Comparison of ENCODE assay signal across 37 cellular contexts in the genomic region with DNA sequence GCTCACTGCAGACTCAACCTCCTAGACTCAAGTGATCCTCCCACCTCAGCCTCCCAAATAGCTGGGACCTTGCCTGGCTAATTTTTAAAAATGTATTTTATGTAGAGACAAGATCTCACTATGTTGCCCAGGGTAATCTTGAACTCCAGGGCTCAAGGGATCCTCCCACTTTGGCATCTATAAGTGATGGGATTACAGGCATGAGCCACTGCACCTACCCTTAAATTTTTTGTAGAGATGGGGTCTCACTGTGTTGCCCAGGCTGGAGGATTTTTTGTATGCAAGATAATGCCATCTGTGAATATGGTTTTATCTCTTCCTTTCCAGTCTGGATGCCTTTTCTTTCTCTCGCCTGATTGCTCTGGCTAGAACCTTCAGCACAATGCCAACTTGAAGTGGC. TPM values are rescaled to one million over a fixed set of nuclear protein-coding genes. Genes with fewer than 3 reads are reported as not detected.
DNase-seq lines count a peak whose midpoint lies in the region; ATAC-seq, FAIRE-seq and TF ChIP-seq lines count a peak whose summit lies in the region.
"Had no signal": no experiment of that assay in that cellular context is flagged by ENCODE, and none has a peak within 500 bp of the region (broad histone marks: within the 10 kb centered on the region; RNA-seq: fewer than 3 reads in every experiment).

No MANE protein-coding gene starts in this region.

- H2BK12ac ChIP-seq in trophoblast cell (ENCODE audit: low read length): no peak overlapping the region

- intact Hi-C loops in K562 (cut with micrococcal nuclease): no loop called here

- H3K27me3 ChIP-seq in K562 (ENCODE audit: control insufficient read depth in 2 of 2, insufficient read depth in 2 of 2, low read length in 2 of 2): no peaks in the 10 kb centered on the region
- no peaks in the 10 kb centered on the region for H3K27me3 ChIP-seq in trophoblast cell (ENCODE audit: insufficient read depth, low read length)
- H3K27me3 ChIP-seq: BLaER1; BLaER1 treated with 17β-estradiol and CSF1 and Interleukin-3, amounts not matched to agents 10 nM and 100 nM had no signal

- POLR2A ChIA-PET in HEK293 (lab: Yijun Ruan, JAX): no interaction called here
- POLR2A ChIA-PET in WTC11 (lab: Charles Lee): no interaction called here
- POLR2A ChIA-PET in K562 (lab: Yijun Ruan, JAX): interaction anchor here (1.1 to 1.8 kb wide), 2 partner anchors 9 kb away, joined by 6 to 7 read pairs; partner anchors contain the start of gene DCAF8

- H3K27ac ChIP-seq in HEK293 (ENCODE audit: extremely low read depth, low read depth, low read length): no peak overlapping the region
- H3K27ac ChIP-seq in K562 (ENCODE audit: extremely low read depth, low read depth, low read length): no peak overlapping the region
- H3K27ac ChIP-seq in trophoblast cell (ENCODE audit: low read depth, low read length): no peak overlapping the region
- H3K27ac ChIP-seq: 22Rv1; A549; BLaER1; BLaER1 treated with 17β-estradiol and CSF1 and Interleukin-3, amounts not matched to agents 10 nM and 100 nM; C4-2B had no signal

- TF ChIP-seq CTCF in HEK293 (tag by site-specific recombination; IDR thresholded peaks at IDR 0.05): no peak
- TF ChIP-seq CTCF in WTC11 (IDR thresholded peaks at IDR 0.05): no peak
- TF ChIP-seq CTCF in K562 (IDR thresholded peaks at IDR 0.05 in 2 of 3, conservative IDR thresholded peaks at IDR 0.05 in 1 of 3; ENCODE audit: insufficient read depth in 2 of 3, low read depth in 1 of 3, low read length in 3 of 3): no peak

- no peak overlapping the region for H2AK5ac ChIP-seq in trophoblast cell (ENCODE audit: low read length)

- no peak overlapping the region for H4K8ac ChIP-seq in trophoblast cell (ENCODE audit: low read depth, low read length)

- H3K4me3 ChIP-seq in HEK293 (ENCODE audit: low read depth, low read length) (no peak overlapping the region), K562 (no peak overlapping the region), trophoblast cell (ENCODE audit: low read depth, low read length) (no peak overlapping the region)
- H3K4me3 ChIP-seq: A549; BLaER1; BLaER1 treated with 17β-estradiol and CSF1 and Interleukin-3, amounts not matched to agents 10 nM and 100 nM had no signal

- no peak for TF ChIP-seq RAD21 in K562 (CRISPR knock-in tag; conservative IDR thresholded peaks at IDR 0.05 in 1 of 2, IDR thresholded peaks at IDR 0.05 in 1 of 2)

- no peak for FAIRE-seq in K562 (lab: Jason Lieb, UNC)
- FAIRE-seq: A204.1, A549, D721Med had no signal

- no peaks in the 10 kb centered on the region for H3K9me1 ChIP-seq in K562 (ENCODE audit: control insufficient read depth, insufficient read depth, low read length)

- no peak overlapping the region for H3K27ac Mint-ChIP-seq in WTC11
- H3K27ac Mint-ChIP-seq: B cell; CD14-positive monocyte; CD4-positive, alpha-beta memory T cell; CD4-positive, alpha-beta T cell; CD4-positive, CD25-positive, alpha-beta regulatory T cell; CD8-positive, alpha-beta memory T cell; CD8-positive, alpha-beta T cell had no signal

- no peak overlapping the region for H4K91ac ChIP-seq in trophoblast cell (ENCODE audit: low read depth, low read length)

- no peak for TF ChIP-seq POLR2A in K562 (conservative IDR thresholded peaks at IDR 0.05)

- no peak overlapping the region for H3K14ac ChIP-seq in trophoblast cell (ENCODE audit: low read length)

- H3K9ac ChIP-seq in K562 (ENCODE audit: insufficient read depth in 1 of 2, low read depth in 2 of 2, low read length in 2 of 2) (no peak overlapping the region), trophoblast cell (ENCODE audit: low read length) (peak overlapping the region; percentile 74)
- H3K9ac ChIP-seq: BLaER1; BLaER1 treated with 17β-estradiol and CSF1 and Interleukin-3, amounts not matched to agents 10 nM and 100 nM had no signal

- H3K4me3 Mint-ChIP-seq in WTC11: no peak overlapping the region
- H3K4me3 Mint-ChIP-seq: B cell; CD14-positive monocyte; CD4-positive, alpha-beta memory T cell; CD4-positive, alpha-beta T cell; CD4-positive, CD25-positive, alpha-beta regulatory T cell; CD8-positive, alpha-beta memory T cell; CD8-positive, alpha-beta T cell had no signal

- no peak overlapping the region for H3K23ac ChIP-seq in trophoblast cell (ENCODE audit: low read length)

- no peaks in the 10 kb centered on the region for H3K36me3 ChIP-seq in HEK293 (ENCODE audit: control insufficient read depth in 2 of 2, insufficient read depth in 1 of 2, low read length in 2 of 2)
- no peaks in the 10 kb centered on the region for H3K36me3 ChIP-seq in K562 (ENCODE audit: control insufficient read depth, insufficient read depth, low read length)
- no peaks in the 10 kb centered on the region for H3K36me3 ChIP-seq in trophoblast cell (ENCODE audit: control insufficient read depth in 1 of 2, insufficient read depth in 2 of 2, low read length in 2 of 2)
- H3K36me3 ChIP-seq: BE2C had no signal

- H3K79me2 ChIP-seq in K562 (ENCODE audit: control insufficient read depth, insufficient read depth, low read length) (no peaks in the 10 kb centered on the region), trophoblast cell (ENCODE audit: control insufficient read depth, insufficient read depth, low read length, poor library complexity) (no peaks in the 10 kb centered on the region)

- H4K12ac ChIP-seq in trophoblast cell (ENCODE audit: low read depth, low read length): no peak overlapping the region

- no TSS peak for BruUV-seq in K562 (replicated peaks; lab: Mats Ljungman, UMichigan)

- ATAC-seq in WTC11 (no peak), K562 (no peak), GM21529 (IDR thresholded peaks at IDR 0.05; ENCODE audit: unreplicated experiment) (no peak), GM18873 (IDR thresholded peaks at IDR 0.05; ENCODE audit: low FRiP score, unreplicated experiment) (no peak)
- ATAC-seq: A549; CD8-positive, alpha-beta T cell had no signal

- no peaks in the 10 kb centered on the region for H4K20me1 ChIP-seq in K562 (replicated peaks; ENCODE audit: control insufficient read depth, insufficient read depth, low read length)
- H4K20me1 ChIP-seq: BLaER1; BLaER1 treated with 17β-estradiol and CSF1 and Interleukin-3, amounts not matched to agents 10 nM and 100 nM had no signal

- 0 out of 2 replicates have a peak, but pooled peaks cover 3% of the 10 kb centered on the region for H3K9me3 Mint-ChIP-seq in WTC11
- H3K9me3 Mint-ChIP-seq: CD14-positive monocyte; CD4-positive, alpha-beta memory T cell; CD4-positive, alpha-beta T cell; CD8-positive, alpha-beta memory T cell; CD8-positive, alpha-beta T cell had no signal

- no peaks in the 10 kb centered on the region for H3K4me1 Mint-ChIP-seq in WTC11
- H3K4me1 Mint-ChIP-seq: B cell; CD14-positive monocyte; CD4-positive, CD25-positive, alpha-beta regulatory T cell; CD8-positive, alpha-beta memory T cell had no signal

- H3K36me3 Mint-ChIP-seq in WTC11: no peaks in the 10 kb centered on the region

- H3K4me1 ChIP-seq in HEK293 (ENCODE audit: control insufficient read depth, insufficient read depth, low read length): no peaks in the 10 kb centered on the region
- H3K4me1 ChIP-seq in K562 (replicated peaks in 1 of 2; ENCODE audit: control insufficient read depth in 2 of 2, insufficient read depth in 2 of 2, low read length in 2 of 2): 0 out of 5 replicates have a peak, but pooled peaks cover 0 to 6% of the 10 kb centered on the region in 2 experiments
- no peaks in the 10 kb centered on the region for H3K4me1 ChIP-seq in trophoblast cell (ENCODE audit: control insufficient read depth in 1 of 2, insufficient read depth in 2 of 2, low read length in 2 of 2)
- H3K4me1 ChIP-seq: A549, BE2C, Caco-2 had no signal

- H3K18ac ChIP-seq in trophoblast cell (ENCODE audit: low read length): no peak overlapping the region

- in situ Hi-C loops in K562 (cut with MboI): no loop called here

- H3K4me2 ChIP-seq in K562 (ENCODE audit: insufficient read depth, low read length) (no peak overlapping the region), trophoblast cell (ENCODE audit: low read length) (no peak overlapping the region)
- H3K4me2 ChIP-seq: A549; BLaER1; BLaER1 treated with 17β-estradiol and CSF1 and Interleukin-3, amounts not matched to agents 10 nM and 100 nM had no signal

- peaks cover 17% of the 10 kb centered on the region; the same call in 1 of the 2 replicates for H3K27me3 Mint-ChIP-seq in WTC11 (ENCODE audit: low read depth)
- H3K27me3 Mint-ChIP-seq: CD4-positive, alpha-beta memory T cell; CD4-positive, alpha-beta T cell; CD4-positive, CD25-positive, alpha-beta regulatory T cell; CD8-positive, alpha-beta memory T cell had no signal

- no peak overlapping the region for H3K4ac ChIP-seq in trophoblast cell (ENCODE audit: low read depth, low read length)

- CTCF ChIA-PET in HEK293 (lab: Yijun Ruan, JAX): interaction anchor here (2.0 kb wide), 1 partner anchor 21 kb away, joined by 9 read pairs; no protein-coding TSS in a partner anchor
- CTCF ChIA-PET in WTC11 (lab: Charles Lee): no interaction called here
- CTCF ChIA-PET in K562 (lab: Yijun Ruan, JAX; ENCODE audit: low intra/inter-chr PET ratio): no interaction called here

- DNase-seq in WTC11 (ENCODE audit: low spot score) (no peak), K562 (ENCODE audit: extremely low read depth in 1 of 4, low spot score in 3 of 4) (no peak), trophoblast cell (no peak), NCI-H1092 (lab: John Stamatoyannopoulos, UW) (no peak)
- no peak for DNase-seq in activated CD4-positive, alpha-beta T cell treated with anti-CD3 and anti-CD28 coated beads, Interleukin-2, amount 50 U/mL, for 4 hours
- DNase-seq: 8988T; ACHN; AML-193; BE2C; C1 segment of cervical spinal cord; Caco-2; Calu3; CD4-positive, alpha-beta memory T cell; CD4-positive, alpha-beta T cell; CD4-positive, CD25-positive, alpha-beta regulatory T cell; CD8-positive, alpha-beta memory T cell; CD8-positive, alpha-beta T cell; COR-L47; DMS 273 treated with DMSO at 0.1 percent for 48 hours; DMS153; DMS53; DMS79; DMS79 treated with DMSO at 0.1 percent for 48 hours; DND-41; EL had no signal

- no peaks in the 10 kb centered on the region for H3K79me1 ChIP-seq in trophoblast cell (ENCODE audit: low read length)

- no peak for TF ChIP-seq EP300 in K562 (IDR thresholded peaks at IDR 0.05; ENCODE audit: low read length)

- no peak overlapping the region for H2BK120ac ChIP-seq in trophoblast cell (ENCODE audit: insufficient read depth, low read length, poor library complexity)

- WGBS in K562 (ENCODE audit: insufficient coverage, low coverage, missing lambda C conversion rate): 43% methylated on average over 1 of the region's 1 CpG
- WGBS in trophoblast cell (ENCODE audit: extremely low coverage, insufficient coverage, insufficient read length): no CpG with 5 or more reads among the region's 1 CpG

- no peaks in the 10 kb centered on the region for H3K9me3 ChIP-seq in HEK293 (ENCODE audit: control insufficient read depth, insufficient read depth, low read depth, low read length)
- H3K9me3 ChIP-seq in K562 (replicated peaks; ENCODE audit: control insufficient read depth, insufficient read depth, low read depth, low read length): no peaks in the 10 kb centered on the region
- no peaks in the 10 kb centered on the region for H3K9me3 ChIP-seq in trophoblast cell (ENCODE audit: insufficient read depth, low read depth, low read length)
- H3K9me3 ChIP-seq: A549; BE2C; BLaER1; BLaER1 treated with 17β-estradiol and CSF1 and Interleukin-3, amounts not matched to agents 10 nM and 100 nM; Caco-2 had no signal

- H2BK5ac ChIP-seq in trophoblast cell (ENCODE audit: low read depth, low read length, poor library complexity): no peak overlapping the region

- H2AFZ ChIP-seq in K562 (ENCODE audit: low read depth, low read length) (no peak overlapping the region), trophoblast cell (ENCODE audit: insufficient read depth, low read length, poor library complexity) (no peak overlapping the region)

RNA-seq across cellular contexts. Expression of gene DCAF8, which starts 8.7 kb away (rescaled TPM):
- total RNA-seq in WTC11 (2021): 121 to 143 TPM (median 128 TPM) in 3 replicates
- total RNA-seq in K562 (2011; cell fraction: chromatin; rRNA removed; ENCODE audit: low replicate concordance): 485 and 515 TPM in 2 replicates
- 264 and 276 TPM in 2 replicates for total RNA-seq in K562 (2011; cell fraction: nucleolus; rRNA removed)
- total RNA-seq in K562 (2011; cell fraction: nucleoplasm; rRNA removed): 392 and 493 TPM in 2 replicates
- total RNA-seq in K562 (2014; rRNA removed): 75.7 and 94.4 TPM in 2 replicates
- total RNA-seq in K562 (2014; rRNA removed; fragmentation: Illumina TruSeq; extraction: Trizol): 67.3 and 75.3 TPM in 2 replicates
- 77.7 and 81.3 TPM in 2 replicates for total RNA-seq in K562 (2015; rRNA removed; fragmentation: Illumina TruSeq; extraction: Trizol)
- total RNA-seq in K562 (2021): 86.0 and 110 TPM in 2 replicates
- 149 and 163 TPM in 2 replicates for polyA plus RNA-seq in K562 (2011; rRNA removed)
- polyA plus RNA-seq in K562 (2011; cell fraction: cytosol; rRNA removed): 70.9 and 90.7 TPM in 2 replicates
- 1,126 and 1,145 TPM in 2 replicates for polyA plus RNA-seq in K562 (2011; cell fraction: nucleus; rRNA removed)
- 82.3 and 103 TPM in 2 replicates for polyA plus RNA-seq in K562 (2012)
- 91.0 and 94.6 TPM in 2 replicates for polyA plus RNA-seq in K562 (2014; fragmentation: Illumina TruSeq; extraction: Trizol)
- 10 to 100 TPM; 11.6 to 19.5 TPM for polyA plus RNA-seq in K562 (2014; fragmentation: Nextera tagmentation; extraction: Ambion mirVana)
- polyA plus RNA-seq in K562 (2014; rRNA removed): 95.1 and 118 TPM in 2 replicates
- polyA minus RNA-seq in K562 (2011; rRNA and poly(A)+ RNA removed): 113 and 120 TPM in 2 replicates
- 30.9 and 45.8 TPM in 2 replicates for polyA minus RNA-seq in K562 (2011; cell fraction: cytosol; rRNA and poly(A)+ RNA removed)
- polyA minus RNA-seq in K562 (2011; cell fraction: nucleus; rRNA and poly(A)+ RNA removed): 206 and 317 TPM in 2 replicates
- polyA plus RNA-seq in trophoblast cell (2013): 65.4 and 69.8 TPM in 2 replicates

RNA-seq across cellular contexts. Expression of gene PEX19, which starts 13.9 kb away (rescaled TPM):
- total RNA-seq in WTC11 (2021): 80.6 to 85.5 TPM (median 85.2 TPM) in 3 replicates
- 77.5 and 114 TPM in 2 replicates for total RNA-seq in K562 (2011; cell fraction: chromatin; rRNA removed; ENCODE audit: low replicate concordance)
- total RNA-seq in K562 (2011; cell fraction: nucleolus; rRNA removed): 65.7 and 66.1 TPM in 2 replicates
- total RNA-seq in K562 (2011; cell fraction: nucleoplasm; rRNA removed): 63.5 and 65.6 TPM in 2 replicates
- 35.6 and 36.5 TPM in 2 replicates for total RNA-seq in K562 (2014; rRNA removed)
- 44.5 and 51.3 TPM in 2 replicates for total RNA-seq in K562 (2014; rRNA removed; fragmentation: Illumina TruSeq; extraction: Trizol)
- 35.6 and 37.3 TPM in 2 replicates for total RNA-seq in K562 (2015; rRNA removed; fragmentation: Illumina TruSeq; extraction: Trizol)
- 60.2 and 64.9 TPM in 2 replicates for total RNA-seq in K562 (2021)
- 70.2 and 91.6 TPM in 2 replicates for polyA plus RNA-seq in K562 (2011; rRNA removed)
- polyA plus RNA-seq in K562 (2011; cell fraction: cytosol; rRNA removed): 30.5 and 46.0 TPM in 2 replicates
- 65.1 and 108 TPM in 2 replicates for polyA plus RNA-seq in K562 (2011; cell fraction: nucleus; rRNA removed)
- 32.2 and 50.3 TPM in 2 replicates for polyA plus RNA-seq in K562 (2012)
- polyA plus RNA-seq in K562 (2014; fragmentation: Illumina TruSeq; extraction: Trizol): 51.9 and 59.8 TPM in 2 replicates
- 100 to 1,000 TPM in 1 of 2 experiments, 10 to 100 TPM in 1; 81.2 to 103 TPM for polyA plus RNA-seq in K562 (2014; fragmentation: Nextera tagmentation; extraction: Ambion mirVana)
- 32.5 and 33.7 TPM in 2 replicates for polyA plus RNA-seq in K562 (2014; rRNA removed)
- polyA minus RNA-seq in K562 (2011; rRNA and poly(A)+ RNA removed): 88.3 and 89.0 TPM in 2 replicates
- 17.8 and 19.0 TPM in 2 replicates for polyA minus RNA-seq in K562 (2011; cell fraction: cytosol; rRNA and poly(A)+ RNA removed)
- polyA minus RNA-seq in K562 (2011; cell fraction: nucleus; rRNA and poly(A)+ RNA removed): 39.7 and 59.8 TPM in 2 replicates
- 26.3 and 26.6 TPM in 2 replicates for polyA plus RNA-seq in trophoblast cell (2013)

Comparison
In these comparisons a context has a peak if more than half of its experiments do, and no peak if none do; other contexts are left out.
1. Of the 44 proteins assayed by ChIP-seq in both K562 and HEK293: peak only in K562: none; only in HEK293: none; in both: ZNF121; in neither: 43.